ENCODE assay signal across 1 cellular context in the genomic region with DNA sequence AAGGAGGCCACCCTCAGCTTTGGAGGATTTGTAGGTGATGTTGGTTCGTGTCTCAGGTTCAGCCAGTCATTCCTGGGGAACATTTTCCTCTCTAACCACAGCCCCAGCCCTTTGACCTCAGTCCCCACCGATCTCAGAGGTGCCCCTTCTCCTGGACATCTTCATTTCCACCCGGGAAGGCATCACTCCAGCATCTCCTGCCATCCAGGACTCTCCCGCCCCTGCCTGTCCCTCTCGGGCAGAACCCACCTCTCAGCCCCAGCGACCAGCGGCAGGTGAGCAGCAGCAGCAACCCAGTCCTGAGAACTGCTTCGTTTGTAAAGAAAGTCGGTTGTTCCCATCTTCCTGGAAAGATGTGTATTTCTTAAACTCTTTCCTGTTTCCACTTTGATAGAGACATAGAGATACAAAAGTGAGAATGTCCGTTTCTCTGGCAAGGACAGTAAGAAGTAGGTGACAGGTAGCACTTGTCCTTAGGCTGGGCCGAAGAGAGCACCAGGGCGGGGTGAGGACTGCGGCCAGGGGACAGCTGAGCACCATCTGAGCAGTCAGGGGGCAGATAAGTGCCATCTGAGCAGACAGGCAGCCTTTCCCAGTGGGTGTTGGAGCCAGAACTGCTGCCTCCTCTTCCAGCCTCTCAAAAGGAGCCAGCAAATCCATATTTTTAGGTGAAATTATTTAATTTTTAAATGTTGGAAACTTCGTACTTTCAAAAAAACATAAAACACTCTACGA.
TF ChIP-seq lines count a peak whose summit lies in the region.

No MANE protein-coding gene starts in this region.

TF ChIP-seq in HepG2, 621 proteins besides CTCF, POLR2A, EP300 and RAD21:
- 0 out of 2 replicates have a peak, but pooled peaks have one; percentile 41 for TF ChIP-seq EZH2 (conservative IDR thresholded peaks at IDR 0.05; ENCODE audit: low read depth, low read length)
- TF ChIP-seq DNMT1 (CRISPR knock-in tag; IDR thresholded peaks at IDR 0.05) = no peak
